27 cellular contexts compared by ENCODE assay signal in the genomic region with DNA sequence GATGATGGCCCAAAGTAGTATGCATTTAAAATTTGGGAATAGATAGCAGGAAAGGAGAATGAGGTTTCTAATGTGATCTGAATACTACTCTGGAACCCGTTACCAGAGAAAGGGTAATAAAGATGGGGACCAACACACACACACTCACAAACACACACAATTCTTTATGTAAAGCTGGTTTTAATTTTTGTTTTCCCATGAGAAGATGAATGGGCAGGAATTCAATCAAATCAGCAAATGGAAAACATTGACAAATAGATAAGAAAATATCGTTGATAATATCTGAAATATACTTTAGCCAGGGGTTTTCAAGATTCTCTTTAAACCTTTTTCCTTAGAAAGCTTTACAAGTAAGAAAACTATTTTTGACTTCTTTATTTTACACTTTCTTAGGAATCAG.
"Had no signal": no experiment of that assay in that cellular context is flagged by ENCODE, and none has a peak within 500 bp of the region (broad histone marks: within the 10 kb centered on the region; RNA-seq: fewer than 3 reads in every experiment).

No MANE protein-coding gene starts in this region.

- ATAC-seq: natural killer cell treated with Interleukin-12 subunit alpha and Interleukin-12 subunit beta and Interleukin-15 and Interleukin-18, amount 100 ng/mL, for 72 hours; psoas muscle; right cardiac atrium; right lobe of liver; stimulated activated effector memory CD8-positive, alpha-beta T cell treated with anti-CD3 and anti-CD28 coated beads, Interleukin-12 subunit alpha, Interleukin-12 subunit beta, amount 100 ng/mL, for 72 hours; stimulated activated naive B cell treated with anti-CD40 and anti-IgM and Interleukin-4, amounts not matched to agents 10 μg/mL and 1 μg/mL and 100 μg/mL, for 72 hours had no signal

- H3K4me3 ChIP-seq: neural progenitor cell, ovary, psoas muscle, right lobe of liver, sigmoid colon, stomach, thoracic aorta, thyroid gland, tibial nerve, upper lobe of left lung, vagina had no signal

- DNase-seq: occipital lobe; ovary; posterior cingulate gyrus; psoas muscle; right cardiac atrium; right lobe of liver; sigmoid colon; small intestine; stimulated activated CD4-positive, alpha-beta T cell treated with anti-CD3 and anti-CD28 coated beads, Interleukin-15, amount 100 ng/mL, for 24 hours; stimulated activated CD4-positive, alpha-beta T cell treated with anti-CD3 and anti-CD28 coated beads, Interleukin-2, amount 100 ng/mL, for 24 hours; stimulated activated CD4-positive, alpha-beta T cell treated with anti-CD3 and anti-CD28 coated beads, Interleukin-2, amount 100 ng/mL, for 48 hours; stimulated activated CD4-positive, alpha-beta T cell treated with anti-CD3 and anti-CD28 coated beads, Interleukin-4, amount 100 ng/mL, for 24 hours; stimulated activated naive B cell treated with anti-CD40 and anti-IgM and Interleukin-4, amounts not matched to agents 10 μg/mL and 1 μg/mL and 100 μg/mL, for 72 hours; stimulated activated naive CD4-positive, alpha-beta T cell treated with Interleukin-2 at 50 U/mL for 16 hours; stomach; thyroid gland; trophoblast cell; upper lobe of left lung had no signal

- H3K9me3 Mint-ChIP-seq: natural killer cell treated with Interleukin-12 subunit alpha and Interleukin-12 subunit beta and Interleukin-15 and Interleukin-18, amount 100 ng/mL, for 72 hours; neural progenitor cell; stimulated activated naive B cell treated with anti-CD40 and anti-IgM and Interleukin-4, amounts not matched to agents 10 μg/mL and 1 μg/mL and 100 μg/mL, for 72 hours; stimulated activated naive CD8-positive, alpha-beta T cell treated with anti-CD3 and anti-CD28 coated beads, Interleukin-15, Interleukin-2, amounts not matched to agents 100 ng/mL and 50 ng/mL, for 24 hours had no signal

- H3K4me3 Mint-ChIP-seq: natural killer cell treated with Interleukin-12 subunit alpha and Interleukin-12 subunit beta and Interleukin-15 and Interleukin-18, amount 100 ng/mL, for 72 hours; neural progenitor cell; stimulated activated effector memory CD8-positive, alpha-beta T cell treated with anti-CD3 and anti-CD28 coated beads, Interleukin-12 subunit alpha, Interleukin-12 subunit beta, amount 100 ng/mL, for 72 hours; stimulated activated naive B cell treated with anti-CD40 and anti-IgM and Interleukin-4, amounts not matched to agents 10 μg/mL and 1 μg/mL and 100 μg/mL, for 72 hours; stimulated activated naive CD8-positive, alpha-beta T cell treated with anti-CD3 and anti-CD28 coated beads, Interleukin-15, Interleukin-2, amounts not matched to agents 100 ng/mL and 50 ng/mL, for 24 hours had no signal

- H3K9ac ChIP-seq: neural progenitor cell, parathyroid adenoma had no signal

- H3K27ac ChIP-seq: neural progenitor cell, ovary, parathyroid adenoma, psoas muscle, right lobe of liver, sigmoid colon, stomach, thoracic aorta, thyroid gland, tibial nerve, upper lobe of left lung, vagina had no signal

- H3K4me1 Mint-ChIP-seq: stimulated activated effector memory CD8-positive, alpha-beta T cell treated with anti-CD3 and anti-CD28 coated beads, Interleukin-12 subunit alpha, Interleukin-12 subunit beta, amount 100 ng/mL, for 72 hours; stimulated activated naive B cell treated with anti-CD40 and anti-IgM and Interleukin-4, amounts not matched to agents 10 μg/mL and 1 μg/mL and 100 μg/mL, for 72 hours had no signal

- H3K36me3 Mint-ChIP-seq: natural killer cell treated with Interleukin-12 subunit alpha and Interleukin-12 subunit beta and Interleukin-15 and Interleukin-18, amount 100 ng/mL, for 72 hours; stimulated activated effector memory CD8-positive, alpha-beta T cell treated with anti-CD3 and anti-CD28 coated beads, Interleukin-12 subunit alpha, Interleukin-12 subunit beta, amount 100 ng/mL, for 72 hours; stimulated activated naive B cell treated with anti-CD40 and anti-IgM and Interleukin-4, amounts not matched to agents 10 μg/mL and 1 μg/mL and 100 μg/mL, for 72 hours had no signal

- H3K27ac Mint-ChIP-seq: natural killer cell treated with Interleukin-12 subunit alpha and Interleukin-12 subunit beta and Interleukin-15 and Interleukin-18, amount 100 ng/mL, for 72 hours; neural progenitor cell; progenitor cell of endocrine pancreas; stimulated activated effector memory CD8-positive, alpha-beta T cell treated with anti-CD3 and anti-CD28 coated beads, Interleukin-12 subunit alpha, Interleukin-12 subunit beta, amount 100 ng/mL, for 72 hours; stimulated activated naive B cell treated with anti-CD40 and anti-IgM and Interleukin-4, amounts not matched to agents 10 μg/mL and 1 μg/mL and 100 μg/mL, for 72 hours; stimulated activated naive CD8-positive, alpha-beta T cell treated with anti-CD3 and anti-CD28 coated beads, Interleukin-15, Interleukin-2, amounts not matched to agents 100 ng/mL and 50 ng/mL, for 24 hours had no signal

- H3K4me2 ChIP-seq: neural progenitor cell had no signal

- H2AFZ ChIP-seq: neural progenitor cell, parathyroid adenoma had no signal

- H3K79me2 ChIP-seq: parathyroid adenoma had no signal

- H3K27me3 ChIP-seq: neural progenitor cell, ovary, right lobe of liver, sigmoid colon, stomach, thyroid gland, tibial nerve, upper lobe of left lung, vagina had no signal

- H3K4me1 ChIP-seq: neural progenitor cell, psoas muscle, right lobe of liver, thyroid gland, vagina had no signal

- H3K36me3 ChIP-seq: neural progenitor cell, ovary, right lobe of liver, sigmoid colon, stomach, thoracic aorta, thyroid gland, tibial nerve, upper lobe of left lung, vagina had no signal

- H3K9me3 ChIP-seq: ovary, psoas muscle, right lobe of liver, sigmoid colon, stomach, thoracic aorta, thyroid gland, tibial nerve, upper lobe of left lung, vagina had no signal

- H3K27me3 Mint-ChIP-seq: progenitor cell of endocrine pancreas; stimulated activated naive CD8-positive, alpha-beta T cell treated with anti-CD3 and anti-CD28 coated beads, Interleukin-15, Interleukin-2, amounts not matched to agents 100 ng/mL and 50 ng/mL, for 24 hours had no signal
